Comparison of ENCODE assay signal across 8 cellular contexts in the genomic region with DNA sequence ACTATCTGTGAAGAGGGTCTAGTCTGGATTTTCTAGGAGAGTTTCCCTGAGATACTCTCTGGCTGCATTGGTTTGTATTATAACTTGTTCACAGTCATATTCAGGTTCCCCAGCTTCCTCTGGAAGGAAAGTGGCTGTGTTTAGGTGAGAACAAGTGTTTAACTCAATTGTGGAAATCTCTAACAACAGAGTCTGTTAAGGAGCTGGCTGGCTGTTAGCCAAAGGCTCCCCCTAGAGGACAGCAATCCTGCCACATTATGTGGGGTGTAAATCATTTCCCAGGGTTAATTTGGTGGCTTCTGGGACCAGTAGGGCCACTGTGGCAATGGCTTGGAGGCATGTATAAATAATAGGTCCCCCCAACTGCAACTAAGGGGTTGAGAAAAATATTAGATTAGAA. TPM values are rescaled to one million over a fixed set of nuclear protein-coding genes. Genes with fewer than 3 reads are reported as not detected.
DNase-seq lines count a peak whose midpoint lies in the region; ATAC-seq, FAIRE-seq and TF ChIP-seq lines count a peak whose summit lies in the region.

No MANE protein-coding gene starts in this region.

- dilution Hi-C loops in keratinocyte (cut with MboI; ENCODE audit: extremely low pct_ligation_motif_present, low sequenced_read_pairs) = no loop called here

- H3K4me3 ChIP-seq in SJCRH30 (no peak overlapping the region), keratinocyte (ENCODE audit: control insufficient read depth in 2 of 3, extremely low read depth in 1 of 3, insufficient read depth in 2 of 3, low read depth in 1 of 3, low read length in 3 of 3) (no peak overlapping the region)

- DNase-seq in CD1c-positive myeloid dendritic cell (ENCODE audit: extremely low spot score) (peak; percentile 52), SJCRH30 (peak; percentile 18 to 46), keratinocyte (ENCODE audit: low read depth, low spot score) (no peak), NCI-H2171 treated with DMSO at 0.1 percent for 48 hours (lab: John Stamatoyannopoulos, UW) (no peak), NCI-H524 treated with DMSO at 0.1 percent for 48 hours (lab: John Stamatoyannopoulos, UW) (no peak)

- no peak overlapping the region for H3K27ac ChIP-seq in SJCRH30
- no peak overlapping the region for H3K27ac ChIP-seq in keratinocyte (ENCODE audit: control insufficient read depth, insufficient read depth, low read length)

- no peak for TF ChIP-seq POLR2A in GM18505 (IDR thresholded peaks at IDR 0.05; ENCODE audit: borderline replicate concordance, extremely low read depth, insufficient read depth, insufficient read length)

- H4K20me1 ChIP-seq in keratinocyte (ENCODE audit: control insufficient read depth, extremely low read depth, insufficient read depth, low read length) = no peaks in the 10 kb centered on the region

- H3K4me2 ChIP-seq in keratinocyte (ENCODE audit: control insufficient read depth, extremely low read depth, insufficient read depth, low read depth, low read length) = no peak overlapping the region

- peak; percentile 65 for ATAC-seq in GM18867 (IDR thresholded peaks at IDR 0.05; ENCODE audit: unreplicated experiment)
- ATAC-seq in GM18861 (IDR thresholded peaks at IDR 0.05; ENCODE audit: unreplicated experiment) = no peak
- no peak for ATAC-seq in GM18505 (IDR thresholded peaks at IDR 0.05; ENCODE audit: unreplicated experiment)

- H3K9me3 ChIP-seq in SJCRH30 (replicated peaks) (no peaks in the 10 kb centered on the region), keratinocyte (ENCODE audit: control insufficient read depth, low read depth, low read length) (no peaks in the 10 kb centered on the region)

- H2AFZ ChIP-seq in keratinocyte (ENCODE audit: control insufficient read depth, low read length) = no peak overlapping the region

- H3K4me1 ChIP-seq in SJCRH30 (no peaks in the 10 kb centered on the region), keratinocyte (ENCODE audit: control insufficient read depth, extremely low read depth, insufficient read depth, low read length) (no peaks in the 10 kb centered on the region)

- H3K27me3 ChIP-seq in SJCRH30 = no peaks in the 10 kb centered on the region; the same call in 1 of the 2 replicates
- no peaks in the 10 kb centered on the region for H3K27me3 ChIP-seq in keratinocyte (ENCODE audit: control insufficient read depth, extremely low read depth, insufficient read depth, low read length)

- TF ChIP-seq CTCF in keratinocyte (optimal IDR thresholded peaks at IDR 0.05 in 1 of 3, IDR thresholded peaks at IDR 0.05 in 1 of 3, conservative IDR thresholded peaks at IDR 0.05 in 1 of 3; ENCODE audit: extremely low read depth in 1 of 3, insufficient read depth in 2 of 3, low read length in 3 of 3) = peak in 2 of 3 experiments; percentile 5 to 22

- H3K9ac ChIP-seq in keratinocyte (ENCODE audit: control insufficient read depth, extremely low read depth, insufficient read depth, low read length) = no peak overlapping the region

- H3K36me3 ChIP-seq in SJCRH30 (no peaks in the 10 kb centered on the region), keratinocyte (ENCODE audit: control insufficient read depth in 2 of 2, extremely low read depth in 1 of 2, insufficient read depth in 2 of 2, low read length in 2 of 2) (no peaks in the 10 kb centered on the region)

- H3K79me2 ChIP-seq in keratinocyte (ENCODE audit: control insufficient read depth, insufficient read depth, low read length) = no peaks in the 10 kb centered on the region

- no peak for FAIRE-seq in keratinocyte (lab: Jason Lieb, UNC)

- H3K9me1 ChIP-seq in keratinocyte (ENCODE audit: control insufficient read depth, extremely low read depth, insufficient read depth, low read length) = no peaks in the 10 kb centered on the region

RNA-seq across cellular contexts. Expression of gene MS4A6E, which starts 18.4 kb away (rescaled TPM):
- total RNA-seq in SJCRH30 (2014; rRNA removed; shearing (Covaris generic)) = not detected in 2 replicates
- polyA plus RNA-seq in keratinocyte = not detected in 3 replicates
- not detected for polyA plus RNA-seq in keratinocyte (2011; ENCODE audit: low read depth)
- polyA plus RNA-seq in keratinocyte (2011; cell fraction: cytosol; rRNA removed) = not detected in 2 replicates
- not detected in 2 replicates for polyA plus RNA-seq in keratinocyte (2011; cell fraction: nucleus; rRNA removed)
- not detected in 2 replicates for polyA plus RNA-seq in keratinocyte (2012; ENCODE audit: low replicate concordance)
- not detected in 3 replicates for polyA minus RNA-seq in keratinocyte
- not detected for polyA minus RNA-seq in keratinocyte (2011; cell fraction: cytosol; rRNA and poly(A)+ RNA removed)
- not detected in 2 replicates for polyA minus RNA-seq in keratinocyte (2011; cell fraction: nucleus; rRNA and poly(A)+ RNA removed)

RNA-seq across cellular contexts. Expression of gene MS4A7, which starts 32.8 kb away (rescaled TPM):
- not detected in 2 replicates for total RNA-seq in SJCRH30 (2014; rRNA removed; shearing (Covaris generic))
- not detected in 3 replicates for polyA plus RNA-seq in keratinocyte
- not detected for polyA plus RNA-seq in keratinocyte (2011; ENCODE audit: low read depth)
- polyA plus RNA-seq in keratinocyte (2011; cell fraction: cytosol; rRNA removed) = not detected in 2 replicates
- not detected in 2 replicates for polyA plus RNA-seq in keratinocyte (2011; cell fraction: nucleus; rRNA removed)
- not detected in 2 replicates for polyA plus RNA-seq in keratinocyte (2012; ENCODE audit: low replicate concordance)
- not detected in 3 replicates for polyA minus RNA-seq in keratinocyte
- not detected for polyA minus RNA-seq in keratinocyte (2011; cell fraction: cytosol; rRNA and poly(A)+ RNA removed)
- polyA minus RNA-seq in keratinocyte (2011; cell fraction: nucleus; rRNA and poly(A)+ RNA removed) = not detected in 2 replicates

RNA-seq across cellular contexts. Expression of gene MS4A14, which starts 50.8 kb away (rescaled TPM):
- total RNA-seq in SJCRH30 (2014; rRNA removed; shearing (Covaris generic)) = not detected in 2 replicates
- not detected in 3 replicates for polyA plus RNA-seq in keratinocyte
- not detected for polyA plus RNA-seq in keratinocyte (2011; ENCODE audit: low read depth)
- not detected in 2 replicates for polyA plus RNA-seq in keratinocyte (2011; cell fraction: cytosol; rRNA removed)
- polyA plus RNA-seq in keratinocyte (2011; cell fraction: nucleus; rRNA removed) = not detected in 2 replicates
- not detected in 2 replicates for polyA plus RNA-seq in keratinocyte (2012; ENCODE audit: low replicate concordance)
- polyA minus RNA-seq in keratinocyte = not detected in 3 replicates
- polyA minus RNA-seq in keratinocyte (2011; cell fraction: cytosol; rRNA and poly(A)+ RNA removed) = not detected
- polyA minus RNA-seq in keratinocyte (2011; cell fraction: nucleus; rRNA and poly(A)+ RNA removed) = not detected in 2 replicates

Comparison
In these comparisons a context has a peak if more than half of its experiments do, and no peak if none do; other contexts are left out.
1. DNase-seq: peak in CD1c-positive myeloid dendritic cell (single experiment) and SJCRH30 (2 of 2); none in keratinocyte (single experiment), NCI-H2171 treated with DMSO at 0.1 percent for 48 hours (single experiment) and NCI-H524 treated with DMSO at 0.1 percent for 48 hours (single experiment).